ENCODE assay signal across 21 cellular contexts in genomic region chr5:176793343-176793699, GRCh38. TPM values are rescaled to one million over a fixed set of nuclear protein-coding genes. Genes with fewer than 3 reads are reported as not detected.
DNase-seq lines count a peak whose midpoint lies in the region; ATAC-seq, FAIRE-seq and TF ChIP-seq lines count a peak whose summit lies in the region.
"Had no signal": no experiment of that assay in that cellular context is flagged by ENCODE, and none has a peak within 500 bp of the region (broad histone marks: within the 10 kb centered on the region; RNA-seq: fewer than 3 reads in every experiment).

No MANE protein-coding gene starts in this region.

- H3K79me1 ChIP-seq in neuronal stem cell (ENCODE audit: low read depth, low read length), result no peaks in the 10 kb centered on the region

- no peak overlapping the region for H2BK12ac ChIP-seq in neuronal stem cell (ENCODE audit: low read length)

- H3K27me3 ChIP-seq in bronchial epithelial cell (ENCODE audit: control insufficient read depth, insufficient read depth, low read length) (peaks cover 37% of the 10 kb centered on the region), neuronal stem cell (ENCODE audit: control insufficient read depth in 3 of 3, insufficient read depth in 3 of 3, low read depth in 1 of 3, low read length in 3 of 3) (peaks cover 0 to 88% (median 0%) of the 10 kb centered on the region in 3 experiments)

- H3K9ac ChIP-seq in neuronal stem cell (ENCODE audit: low read depth, low read length, poor library complexity), result no peak overlapping the region
- H3K9ac ChIP-seq: BLaER1 had no signal

- peaks cover 0 to 16% of the 10 kb centered on the region in 2 donors for H3K4me1 ChIP-seq in neuronal stem cell (ENCODE audit: control insufficient read depth in 2 of 2, insufficient read depth in 1 of 2, low read depth in 1 of 2, low read length in 2 of 2)
- H3K4me1 ChIP-seq: HAP-1, heart right ventricle, SJSA1, upper lobe of left lung had no signal

- H4K91ac ChIP-seq in neuronal stem cell (ENCODE audit: low read depth, low read length, poor library complexity), result no peak overlapping the region

- DNase-seq in DMS 273 (lab: John Stamatoyannopoulos, UW; ENCODE audit: unreplicated experiment), result peak; percentile 39
- no peak for DNase-seq in DMS 273 treated with DMSO at 0.1 percent for 48 hours (lab: John Stamatoyannopoulos, UW)
- DNase-seq in NCI-H1694 (lab: John Stamatoyannopoulos, UW), result peak; percentile 41
- peak; percentile 5 for DNase-seq in bronchial epithelial cell (ENCODE audit: low read depth)
- no peak for DNase-seq in neuronal stem cell (ENCODE audit: low spot score)
- DNase-seq in sciatic nerve (ENCODE audit: low spot score), result no peak
- no peak for DNase-seq in kidney glomerular epithelial cell (lab: John Stamatoyannopoulos, UW)
- DNase-seq: activated CD4-positive, alpha-beta T cell treated with anti-CD3 and anti-CD28 coated beads, Interleukin-2, amount 50 U/mL, for 1 hour; activated naive CD4-positive, alpha-beta T cell treated with anti-CD3 and anti-CD28 coated beads, Interleukin-2, amount 50 U/mL, for 16 hours; heart right ventricle; islet precursor cell; mesendoderm; NCI-H187; NCI-H510A treated with DMSO at 0.1 percent for 48 hours; T1000 had no signal

- H2BK120ac ChIP-seq in neuronal stem cell (ENCODE audit: low read depth, low read length), result no peak overlapping the region

- H3K14ac ChIP-seq in neuronal stem cell (ENCODE audit: low read length), result no peak overlapping the region

- H3K18ac ChIP-seq in neuronal stem cell (ENCODE audit: low read length), result no peak overlapping the region

- no peak overlapping the region for H2AFZ ChIP-seq in neuronal stem cell (ENCODE audit: low read length)

- H3K36me3 ChIP-seq in bronchial epithelial cell (ENCODE audit: control insufficient read depth, insufficient read depth, low read length) (no peaks in the 10 kb centered on the region), neuronal stem cell (replicated peaks in 1 of 2; ENCODE audit: control insufficient read depth in 2 of 2, insufficient read depth in 2 of 2, low read length in 2 of 2) (no peaks in the 10 kb centered on the region)
- H3K36me3 ChIP-seq: BLaER1, HAP-1, heart right ventricle, SJSA1, upper lobe of left lung had no signal

- WGBS in neuronal stem cell (ENCODE audit: extremely low coverage in 2 of 2, insufficient read length in 2 of 2, insufficient replicate concordance in 1 of 2), 2 donors, result no CpG with 5 or more reads among the region's 9 CpGs

- peak overlapping the region; percentile 73 for H2AK5ac ChIP-seq in neuronal stem cell (ENCODE audit: low read depth, low read length)

- no peak overlapping the region for H3K23ac ChIP-seq in neuronal stem cell (ENCODE audit: low read depth, low read length, poor library complexity)

- no peak overlapping the region for H4K8ac ChIP-seq in neuronal stem cell (ENCODE audit: low read depth, low read length)

- FAIRE-seq in bronchial epithelial cell (lab: Jason Lieb, UNC), result no peak

- H3K4me3 ChIP-seq in bronchial epithelial cell (ENCODE audit: low read depth, low read length), result no peak overlapping the region
- no peak overlapping the region for H3K4me3 ChIP-seq in neuronal stem cell (ENCODE audit: low read length in 2 of 2)
- H3K4me3 ChIP-seq: BLaER1, HAP-1, heart right ventricle, SJSA1, upper lobe of left lung had no signal

- intact Hi-C loops in sciatic nerve (cut with DNase I), result no loop called here

- no peak overlapping the region for H2BK5ac ChIP-seq in neuronal stem cell (ENCODE audit: low read length)

- no peak overlapping the region for H3K4ac ChIP-seq in neuronal stem cell (ENCODE audit: low read length)

- no peaks in the 10 kb centered on the region for H3K9me3 ChIP-seq in neuronal stem cell (replicated peaks in 1 of 2; ENCODE audit: control insufficient read depth in 2 of 2, insufficient read depth in 1 of 2, low read depth in 1 of 2, low read length in 2 of 2)
- H3K9me3 ChIP-seq: BLaER1, HAP-1, heart right ventricle, SJSA1, upper lobe of left lung had no signal

- ATAC-seq in sciatic nerve (no peak), HG03039 (IDR thresholded peaks at IDR 0.05; ENCODE audit: unreplicated experiment) (no peak)
- ATAC-seq: heart right ventricle had no signal

- H3K27ac ChIP-seq in neuronal stem cell (replicated peaks; ENCODE audit: low read length), result no peak overlapping the region
- H3K27ac ChIP-seq: 22Rv1, BLaER1, heart right ventricle, SJSA1, upper lobe of left lung had no signal

- no peak overlapping the region for H2BK15ac ChIP-seq in neuronal stem cell (ENCODE audit: low read length)

- no peak overlapping the region for H3K4me2 ChIP-seq in neuronal stem cell (ENCODE audit: insufficient read depth, low read length, poor library complexity, severe bottlenecking)
- H3K4me2 ChIP-seq: BLaER1 had no signal

- TF ChIP-seq CTCF in bronchial epithelial cell (IDR thresholded peaks at IDR 0.05; ENCODE audit: insufficient read depth, low read length, severe bottlenecking), result no peak

RNA-seq across cellular contexts. Expression of gene UNC5A, which starts 17.0 kb away (rescaled TPM):
- not detected in 2 replicates for total RNA-seq in bronchial epithelial cell
- polyA plus RNA-seq in neuronal stem cell (2013, experiment 1 of 2), result 1.3 TPM
- 1.4 TPM for polyA plus RNA-seq in neuronal stem cell (2013, experiment 2 of 2)
- total RNA-seq in sciatic nerve, result not detected
- total RNA-seq: SJSA1 had no signal

Comparison
In these comparisons a context has a peak if more than half of its experiments do, and no peak if none do; other contexts are left out.
1. DNase-seq: peak in DMS 273 (single experiment), NCI-H1694 (single experiment) and bronchial epithelial cell (single experiment); none in DMS 273 treated with DMSO at 0.1 percent for 48 hours (single experiment), neuronal stem cell (single experiment), sciatic nerve (single experiment) and kidney glomerular epithelial cell (single experiment).